Comparison of ENCODE assay signal across 22 cellular contexts in genomic region chr6:81909981-81910910, GRCh38.
A peak's percentile ranks its signal among the peaks of the same experiment; 100 is the strongest.
DNase-seq lines count a peak whose midpoint lies in the region; ATAC-seq lines count a peak whose summit lies in the region.
"Had no signal": no experiment of that assay in that cellular context is flagged by ENCODE, and none has a peak within 500 bp of the region (broad histone marks: within the 10 kb centered on the region; RNA-seq: fewer than 3 reads in every experiment).

No MANE protein-coding gene starts in this region.

- peak overlapping the region in 1 of 2 experiments; percentile 80 for H2BK12ac ChIP-seq in mesenchymal stem cell (ENCODE audit: low read length in 2 of 2)

- H2BK120ac ChIP-seq in mesenchymal stem cell (ENCODE audit: low read depth, low read length): no peak overlapping the region

- H3K79me1 ChIP-seq in mesenchymal stem cell (replicated peaks; ENCODE audit: low read length, poor library complexity, severe bottlenecking): no peaks in the 10 kb centered on the region

- WGBS in mesenchymal stem cell: 94% methylated on average over 4 of the region's 5 CpGs

- in situ Hi-C loops in G401 (cut with HindIII; ENCODE audit: low sequenced_read_pairs): no loop called here

- no peaks in the 10 kb centered on the region for H3K36me3 ChIP-seq in mesenchymal stem cell (ENCODE audit: control insufficient read depth in 1 of 2, insufficient read depth in 2 of 2, low read depth in 1 of 2, low read length in 2 of 2)
- H3K36me3 ChIP-seq: adrenal gland, uterus had no signal

- H3K27me3 ChIP-seq in mesenchymal stem cell (ENCODE audit: control insufficient read depth in 1 of 2, insufficient read depth in 1 of 2, low read length in 2 of 2): no peaks in the 10 kb centered on the region
- H3K27me3 ChIP-seq: adrenal gland, uterus had no signal

- no peak overlapping the region for H3K27ac ChIP-seq in mesenchymal stem cell (ENCODE audit: low read length, poor library complexity, severe bottlenecking)
- H3K27ac ChIP-seq: adrenal gland, C4-2B, KMS-11, RWPE1, uterus, VCaP had no signal

- no peak overlapping the region for H3K4me3 ChIP-seq in mesenchymal stem cell (ENCODE audit: insufficient read depth in 1 of 2, low read depth in 1 of 2, low read length in 2 of 2)
- H3K4me3 ChIP-seq: adrenal gland, uterus had no signal

- no peak overlapping the region for H2AK5ac ChIP-seq in mesenchymal stem cell (ENCODE audit: low read length, severe bottlenecking)

- peak; percentile 32 for ATAC-seq in esophagus mucosa
- ATAC-seq: naive thymus-derived CD4-positive, alpha-beta T cell had no signal

- no peak overlapping the region for H3K23ac ChIP-seq in mesenchymal stem cell (ENCODE audit: low read length in 2 of 2)

- no peak overlapping the region for H3K4me2 ChIP-seq in mesenchymal stem cell (ENCODE audit: low read length, poor library complexity, severe bottlenecking)
- H3K4me2 ChIP-seq: KMS-11 had no signal

- no peak overlapping the region for H2BK5ac ChIP-seq in mesenchymal stem cell (ENCODE audit: low read depth, low read length, poor library complexity, severe bottlenecking)

- no peaks in the 10 kb centered on the region for H3K9me3 ChIP-seq in mesenchymal stem cell (ENCODE audit: control insufficient read depth, low read length)
- H3K9me3 ChIP-seq: uterus had no signal

- peaks cover 2% of the 10 kb centered on the region for H3K4me1 ChIP-seq in mesenchymal stem cell (ENCODE audit: control insufficient read depth, insufficient read depth, low read depth, low read length)
- H3K4me1 ChIP-seq: adrenal gland, uterus had no signal

- H3K9ac ChIP-seq in mesenchymal stem cell (ENCODE audit: low read length): no peak overlapping the region
- H3K9ac ChIP-seq: KMS-11 had no signal

- peak overlapping the region in 1 of 2 experiments; percentile 57 for H3K14ac ChIP-seq in mesenchymal stem cell (ENCODE audit: low read length in 2 of 2)

- no peak overlapping the region for H4K91ac ChIP-seq in mesenchymal stem cell (ENCODE audit: low read length)

- peak overlapping the region; percentile 47 for H4K8ac ChIP-seq in mesenchymal stem cell (ENCODE audit: low read length)

- no peak overlapping the region for H2BK15ac ChIP-seq in mesenchymal stem cell (ENCODE audit: low read depth, poor library complexity, severe bottlenecking)

- H3K4ac ChIP-seq in mesenchymal stem cell (ENCODE audit: low read depth in 1 of 2, low read length in 2 of 2): no peak overlapping the region

- H3K18ac ChIP-seq in mesenchymal stem cell (ENCODE audit: low read depth in 1 of 2, low read length in 2 of 2): peak overlapping the region in 1 of 2 experiments; percentile 80

- DNase-seq in G401 (ENCODE audit: low spot score): peak; percentile 73
- peak; percentile 5 for DNase-seq in NCI-H446 treated with DMSO at 0.1 percent for 48 hours (lab: John Stamatoyannopoulos, UW)
- peak; percentile 35 for DNase-seq in mesenchymal stem cell
- no peak for DNase-seq in GM19240 (ENCODE audit: insufficient read length, low spot score)
- DNase-seq in mucosa of gallbladder (ENCODE audit: low spot score): no peak
- no peak for DNase-seq in NCI-H2081 (lab: John Stamatoyannopoulos, UW)
- DNase-seq: activated CD4-positive, alpha-beta T cell treated with anti-CD3 and anti-CD28 coated beads, Interleukin-2, amount 10 ng/mL, durations not matched to agents 24 days and 14 days; activated naive CD4-positive, alpha-beta T cell; activated T-cell treated with anti-CD3 and anti-CD28 coated beads, Interleukin-2, amount 50 U/mL, for 48 hours; adrenal gland; GDM1; naive thymus-derived CD4-positive, alpha-beta T cell; NCI-H1694 treated with DMSO at 0.1 percent for 48 hours; occipital lobe; stimulated activated CD4-positive, alpha-beta T cell treated with anti-CD3 and anti-CD28 coated beads, Interleukin-2, amount 100 ng/mL, for 48 hours; stimulated activated naive CD4-positive, alpha-beta T cell; uterus had no signal

- no peak overlapping the region for H2AFZ ChIP-seq in mesenchymal stem cell (ENCODE audit: low read depth, low read length)

Comparison
In these comparisons a context has a peak if more than half of its experiments do, and no peak if none do; other contexts are left out.
1. DNase-seq: peak in G401 (single experiment), NCI-H446 treated with DMSO at 0.1 percent for 48 hours (single experiment) and mesenchymal stem cell (single experiment); none in GM19240 (single experiment), mucosa of gallbladder (single experiment) and NCI-H2081 (0 of 2).